1 cellular context compared by ENCODE assay signal in genomic region chr10:13346280-13346819, GRCh38.
TF ChIP-seq lines count a peak whose summit lies in the region.

No MANE protein-coding gene starts in this region.

TF ChIP-seq in PFSK-1, 5 proteins besides CTCF, POLR2A, EP300 and RAD21 (continued from another document):
- TF ChIP-seq TAF1 (IDR thresholded peaks at IDR 0.05; ENCODE audit: borderline replicate concordance, insufficient read depth, low read length): 0 out of 2 replicates have a peak, but pooled peaks have one; percentile 18
